In genomic region chr15:85485956-85486567, GRCh38 we compare ENCODE assay signal across 8 cellular contexts.
DNase-seq lines count a peak whose midpoint lies in the region; ATAC-seq and TF ChIP-seq lines count a peak whose summit lies in the region.

No MANE protein-coding gene starts in this region.

- no peak overlapping the region for H3K4me3 Mint-ChIP-seq in activated CD4-positive, alpha-beta memory T cell treated with anti-CD3 and anti-CD28 coated beads for 36 hours
- no peak overlapping the region for H3K4me3 Mint-ChIP-seq in natural killer cell treated with Interleukin-12 subunit alpha and Interleukin-12 subunit beta and Interleukin-15 and Interleukin-18, amount 100 ng/mL, for 72 hours

- H3K36me3 Mint-ChIP-seq in activated CD4-positive, alpha-beta memory T cell treated with anti-CD3 and anti-CD28 coated beads for 36 hours, result peaks cover 11% of the 10 kb centered on the region
- H3K36me3 Mint-ChIP-seq in natural killer cell treated with Interleukin-12 subunit alpha and Interleukin-12 subunit beta and Interleukin-15 and Interleukin-18, amount 100 ng/mL, for 72 hours, result no peaks in the 10 kb centered on the region

- H3K27me3 ChIP-seq in BE2C, result no peaks in the 10 kb centered on the region
- H3K27me3 ChIP-seq in testis, result no peaks in the 10 kb centered on the region

- POLR2A ChIA-PET in activated CD4-positive, alpha-beta memory T cell treated with anti-CD3 and anti-CD28 coated beads for 36 hours (lab: Charles Lee), result no interaction called here

- TF ChIP-seq CTCF in BE2C (IDR thresholded peaks at IDR 0.05; ENCODE audit: low read depth, low read length) (peak; percentile 85), testis (IDR thresholded peaks at IDR 0.05) (peak; percentile 62 to 81 (median 71))

- peaks cover 10% of the 10 kb centered on the region for H3K4me1 ChIP-seq in BE2C
- H3K4me1 ChIP-seq in testis, result no peaks in the 10 kb centered on the region

- ATAC-seq in GM18868 (IDR thresholded peaks at IDR 0.05; ENCODE audit: unreplicated experiment), result peak; percentile 57
- peak; percentile 59 for ATAC-seq in HG03378 (IDR thresholded peaks at IDR 0.05; ENCODE audit: unreplicated experiment)
- ATAC-seq in natural killer cell treated with Interleukin-12 subunit alpha and Interleukin-12 subunit beta and Interleukin-15 and Interleukin-18, amount 100 ng/mL, for 72 hours, result peak; percentile 85 to 87

- H3K27ac ChIP-seq in testis, result no peak overlapping the region

- H3K36me3 ChIP-seq in BE2C (no peaks in the 10 kb centered on the region), testis (ENCODE audit: low read depth, missing control alignments) (no peaks in the 10 kb centered on the region)

- H3K9me3 Mint-ChIP-seq in activated CD4-positive, alpha-beta memory T cell treated with anti-CD3 and anti-CD28 coated beads for 36 hours, result no peaks in the 10 kb centered on the region
- no peaks in the 10 kb centered on the region for H3K9me3 Mint-ChIP-seq in natural killer cell treated with Interleukin-12 subunit alpha and Interleukin-12 subunit beta and Interleukin-15 and Interleukin-18, amount 100 ng/mL, for 72 hours

- no peaks in the 10 kb centered on the region for H3K27me3 Mint-ChIP-seq in activated CD4-positive, alpha-beta memory T cell treated with anti-CD3 and anti-CD28 coated beads for 36 hours
- no peaks in the 10 kb centered on the region for H3K27me3 Mint-ChIP-seq in natural killer cell treated with Interleukin-12 subunit alpha and Interleukin-12 subunit beta and Interleukin-15 and Interleukin-18, amount 100 ng/mL, for 72 hours

- CTCF ChIA-PET in activated CD4-positive, alpha-beta memory T cell treated with anti-CD3 and anti-CD28 coated beads for 36 hours (lab: Charles Lee), result interaction anchor here (0.7 to 2.6 kb wide), 14 partner anchors 8 to 354 kb away, joined by 3 to 11 read pairs (median 4); no protein-coding TSS in a partner anchor

- intact Hi-C loops in activated CD4-positive, alpha-beta memory T cell treated with anti-CD3 and anti-CD28 coated beads for 36 hours (cut with micrococcal nuclease), result loop anchor here (1.0 to 5.0 kb wide), 5 partner anchors 57 to 354 kb away; no protein-coding TSS in a partner anchor
- intact Hi-C loops in testis (cut with DNase I; ENCODE audit: low total_unique reads), result no loop called here

- DNase-seq in BE2C (peak; percentile 67), NCI-H748 (lab: John Stamatoyannopoulos, UW; ENCODE audit: unreplicated experiment) (peak; percentile 73), erythroblast (lab: John Stamatoyannopoulos, UW) (peak; percentile 67 to 77), testis (peak; percentile 77)
- DNase-seq in activated CD4-positive, alpha-beta memory T cell treated with anti-CD3 and anti-CD28 coated beads for 36 hours, result peak; percentile 41
- DNase-seq in natural killer cell treated with Interleukin-12 subunit alpha and Interleukin-12 subunit beta and Interleukin-15 and Interleukin-18, amount 100 ng/mL, for 72 hours (ENCODE audit: low spot score), result peak; percentile 84

- H3K4me1 Mint-ChIP-seq in activated CD4-positive, alpha-beta memory T cell treated with anti-CD3 and anti-CD28 coated beads for 36 hours (ENCODE audit: low read depth), result peaks cover 69% of the 10 kb centered on the region
- peaks cover 16 to 42% of the 10 kb centered on the region in 2 donors for H3K4me1 Mint-ChIP-seq in natural killer cell treated with Interleukin-12 subunit alpha and Interleukin-12 subunit beta and Interleukin-15 and Interleukin-18, amount 100 ng/mL, for 72 hours (ENCODE audit: low read depth in 2 of 2)

- peak overlapping the region; percentile 32 for H3K27ac Mint-ChIP-seq in activated CD4-positive, alpha-beta memory T cell treated with anti-CD3 and anti-CD28 coated beads for 36 hours
- peak overlapping the region in 1 of 2 donors; percentile 18 for H3K27ac Mint-ChIP-seq in natural killer cell treated with Interleukin-12 subunit alpha and Interleukin-12 subunit beta and Interleukin-15 and Interleukin-18, amount 100 ng/mL, for 72 hours

- H3K4me3 ChIP-seq in BE2C (ENCODE audit: low read depth, low read length), result no peak overlapping the region
- H3K4me3 ChIP-seq in testis, result no peak overlapping the region

- TF ChIP-seq POLR2A in erythroblast (IDR thresholded peaks at IDR 0.05; ENCODE audit: low read length) (no peak), testis (IDR thresholded peaks at IDR 0.05) (no peak)

- H3K9me3 ChIP-seq in BE2C, result no peaks in the 10 kb centered on the region
- no peaks in the 10 kb centered on the region for H3K9me3 ChIP-seq in testis
